In genomic region chr16:10213748-10214147, GRCh38 we compare ENCODE assay signal across 38 cellular contexts. TPM values are rescaled to one million over a fixed set of nuclear protein-coding genes. Genes with fewer than 3 reads are reported as not detected.
"Had no signal": no experiment of that assay in that cellular context is flagged by ENCODE, and none has a peak within 500 bp of the region (broad histone marks: within the 10 kb centered on the region; RNA-seq: fewer than 3 reads in every experiment).

No MANE protein-coding gene starts in this region.

- DNase-seq: Karpas-422, Kasumi-1, MG63, MM.1S, MV-4-11, NCI-H1048, NCI-H1092, NCI-H1092 treated with DMSO at 0.1 percent for 48 hours, NCI-H1105, NCI-H1105 treated with DMSO at 0.1 percent for 48 hours, NCI-H1417, NCI-H1417 treated with DMSO at 0.1 percent for 48 hours, NCI-H1436, NCI-H1436 treated with DMSO at 0.1 percent for 48 hours, NCI-H146, NCI-H1694, NCI-H1694 treated with DMSO at 0.1 percent for 48 hours, NCI-H187, NCI-H187 treated with DMSO at 0.1 percent for 48 hours, NCI-H1930, NCI-H2029, NCI-H2029 treated with DMSO at 0.1 percent for 48 hours, NCI-H2081, NCI-H2081 treated with DMSO at 0.1 percent for 48 hours, NCI-H2107, NCI-H2171, NCI-H2171 treated with DMSO at 0.1 percent for 48 hours, NCI-H2227 treated with DMSO at 0.1 percent for 48 hours, NCI-H226, NCI-H345, NCI-H446, NCI-H446 treated with DMSO at 0.1 percent for 48 hours, NCI-H510A, NCI-H510A treated with DMSO at 0.1 percent for 48 hours, NCI-H524 had no signal

- H3K36me3 ChIP-seq: MG63 had no signal

- H3K9me3 ChIP-seq: MG63 had no signal

- H3K4me3 ChIP-seq: MG63 had no signal

RNA-seq across cellular contexts. Expression of gene GRIN2A, which starts 31.5 kb away (rescaled TPM):
- total RNA-seq: LHCN-M2, MCF 10A, NCI-H460 had no signal
